Comparison of ENCODE assay signal across 3 cellular contexts in genomic region chr11:65612691-65613090, GRCh38.
A peak's percentile ranks its signal among the peaks of the same experiment; 100 is the strongest.
TF ChIP-seq lines count a peak whose summit lies in the region.

No MANE protein-coding gene starts in this region.

TF ChIP-seq in SK-N-SH, 30 proteins besides CTCF, POLR2A, EP300 and RAD21:
- no peak for TF ChIP-seq FOXM1 (IDR thresholded peaks at IDR 0.05; ENCODE audit: low read depth)
- TF ChIP-seq FOXJ3 (CRISPR knock-in tag; IDR thresholded peaks at IDR 0.05), result no peak
- no peak for TF ChIP-seq MAX (IDR thresholded peaks at IDR 0.05; ENCODE audit: low read depth)
- TF ChIP-seq ELF1 (IDR thresholded peaks at IDR 0.05), result no peak
- TF ChIP-seq IRF3 (IDR thresholded peaks at IDR 0.05; ENCODE audit: low read depth, low read length), result no peak
- no peak for TF ChIP-seq SMC3 (IDR thresholded peaks at IDR 0.05; ENCODE audit: low read depth, low read length)
- TF ChIP-seq USF1 (IDR thresholded peaks at IDR 0.05; ENCODE audit: borderline replicate concordance, low read depth), result no peak
- TF ChIP-seq RFX5 (IDR thresholded peaks at IDR 0.05; ENCODE audit: low read length), result no peak
- TF ChIP-seq CHD2 (IDR thresholded peaks at IDR 0.05; ENCODE audit: low read length, partially characterized antibody), result no peak
- no peak for TF ChIP-seq POLR2AphosphoS5 (IDR thresholded peaks at IDR 0.05; ENCODE audit: low read depth, low read length)
- TF ChIP-seq RXRA (IDR thresholded peaks at IDR 0.05; ENCODE audit: borderline replicate concordance, low read depth), result no peak
- no peak for TF ChIP-seq EZH2phosphoT487 (IDR thresholded peaks at IDR 0.05; ENCODE audit: borderline replicate concordance, low read depth)
- TF ChIP-seq NRF1 (IDR thresholded peaks at IDR 0.05; ENCODE audit: low read depth, low read length), result no peak
- TF ChIP-seq USF2 (IDR thresholded peaks at IDR 0.05; ENCODE audit: borderline replicate concordance, low read depth, low read length), result no peak
- TF ChIP-seq YY1 (IDR thresholded peaks at IDR 0.05; ENCODE audit: low read depth), result no peak

TF ChIP-seq in SK-N-SH treated with all-trans-retinoic acid at 6 μM for 48 hours, 23 proteins besides CTCF, POLR2A, EP300 and RAD21:
- TF ChIP-seq ISL1 (CRISPR knock-in tag; IDR thresholded peaks at IDR 0.05) (no peak), TCF4 (CRISPR knock-in tag; IDR thresholded peaks at IDR 0.05; ENCODE audit: borderline replicate concordance) (no peak), CSDC2 (CRISPR knock-in tag; IDR thresholded peaks at IDR 0.05) (no peak), GLIS3 (CRISPR knock-in tag; IDR thresholded peaks at IDR 0.05) (no peak)

TF ChIP-seq in HepG2, 621 proteins besides CTCF, POLR2A, EP300 and RAD21:
- TF ChIP-seq ZBTB3 (CRISPR knock-in tag; IDR thresholded peaks at IDR 0.05; ENCODE audit: borderline replicate concordance, low read depth) (no peak), ZBTB25 (CRISPR knock-in tag; IDR thresholded peaks at IDR 0.05) (no peak), ZNF414 (CRISPR knock-in tag; IDR thresholded peaks at IDR 0.05) (no peak), ARID4A (CRISPR knock-in tag; IDR thresholded peaks at IDR 0.05; ENCODE audit: borderline replicate concordance) (no peak), SETDB1 (CRISPR knock-in tag; IDR thresholded peaks at IDR 0.05; ENCODE audit: borderline replicate concordance) (no peak), REPIN1 (CRISPR knock-in tag; IDR thresholded peaks at IDR 0.05; ENCODE audit: borderline replicate concordance, low read depth) (no peak), NFAT5 (CRISPR knock-in tag; IDR thresholded peaks at IDR 0.05) (no peak), RCOR2 (CRISPR knock-in tag; IDR thresholded peaks at IDR 0.05) (no peak), ARNT2 (CRISPR knock-in tag; IDR thresholded peaks at IDR 0.05; ENCODE audit: low read depth) (no peak), ZNF335 (CRISPR knock-in tag; IDR thresholded peaks at IDR 0.05) (no peak), RFXANK (CRISPR knock-in tag; IDR thresholded peaks at IDR 0.05) (no peak), HNF4A (CRISPR knock-in tag; IDR thresholded peaks at IDR 0.05) (0 out of 2 replicates have a peak, but pooled peaks have one; percentile 2), MTA1 (CRISPR knock-in tag; IDR thresholded peaks at IDR 0.05; ENCODE audit: borderline replicate concordance) (no peak), ZSCAN12 (CRISPR knock-in tag; IDR thresholded peaks at IDR 0.05) (no peak), RXRA (CRISPR knock-in tag; IDR thresholded peaks at IDR 0.05) (0 out of 2 replicates have a peak, but pooled peaks have one; percentile 15), NFIC (IDR thresholded peaks at IDR 0.05; ENCODE audit: low read length) (no peak), HMGA1 (CRISPR knock-in tag; conservative IDR thresholded peaks at IDR 0.05) (no peak), HIVEP1 (CRISPR knock-in tag; IDR thresholded peaks at IDR 0.05) (0 out of 2 replicates have a peak, but pooled peaks have one; percentile 18), MLLT10 (CRISPR knock-in tag; IDR thresholded peaks at IDR 0.05) (no peak), ZNF841 (CRISPR knock-in tag; IDR thresholded peaks at IDR 0.05; ENCODE audit: borderline replicate concordance) (no peak), KDM3A (CRISPR knock-in tag; IDR thresholded peaks at IDR 0.05; ENCODE audit: low read depth) (no peak), ZBTB10 (CRISPR knock-in tag; IDR thresholded peaks at IDR 0.05; ENCODE audit: borderline replicate concordance) (no peak), SMAD1 (CRISPR knock-in tag; IDR thresholded peaks at IDR 0.05; ENCODE audit: borderline replicate concordance, low read depth) (no peak)
TF ChIP-seq in HepG2: peak in this region for 3.
